ENCODE assay signal across 1 cellular context in the genomic region with DNA sequence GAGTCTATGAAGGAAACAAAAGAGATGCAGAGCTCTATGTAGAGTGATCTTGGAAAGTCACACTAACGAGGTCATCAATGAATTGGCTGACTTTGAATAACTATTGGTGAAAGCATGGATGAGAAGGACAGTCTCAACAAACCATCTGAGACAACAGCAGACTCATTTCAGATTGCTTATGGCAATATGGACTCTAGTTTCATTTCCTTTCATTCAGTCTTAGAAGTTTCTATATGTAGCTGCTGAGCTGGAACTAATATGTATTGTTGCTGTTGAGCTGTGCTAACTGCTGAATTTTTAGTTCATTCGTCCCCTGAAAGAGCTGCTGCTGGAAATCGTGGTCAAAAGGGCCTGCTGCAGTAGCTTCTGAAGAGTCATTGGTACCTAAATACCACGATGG.
TF ChIP-seq lines count a peak whose summit lies in the region.

No MANE protein-coding gene starts in this region.

TF ChIP-seq in GM12878, 131 proteins besides CTCF, POLR2A, EP300 and RAD21 (continued from another document):
- TF ChIP-seq, protein P1, sequence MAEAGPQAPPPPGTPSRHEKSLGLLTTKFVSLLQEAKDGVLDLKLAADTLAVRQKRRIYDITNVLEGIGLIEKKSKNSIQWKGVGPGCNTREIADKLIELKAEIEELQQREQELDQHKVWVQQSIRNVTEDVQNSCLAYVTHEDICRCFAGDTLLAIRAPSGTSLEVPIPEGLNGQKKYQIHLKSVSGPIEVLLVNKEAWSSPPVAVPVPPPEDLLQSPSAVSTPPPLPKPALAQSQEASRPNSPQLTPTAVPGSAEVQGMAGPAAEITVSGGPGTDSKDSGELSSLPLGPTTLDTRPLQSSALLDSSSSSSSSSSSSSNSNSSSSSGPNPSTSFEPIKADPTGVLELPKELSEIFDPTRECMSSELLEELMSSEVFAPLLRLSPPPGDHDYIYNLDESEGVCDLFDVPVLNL (IDR thresholded peaks at IDR 0.05; ENCODE audit: low read depth, low read length), result no peak
